Comparison of ENCODE assay signal across 13 cellular contexts in the genomic region with DNA sequence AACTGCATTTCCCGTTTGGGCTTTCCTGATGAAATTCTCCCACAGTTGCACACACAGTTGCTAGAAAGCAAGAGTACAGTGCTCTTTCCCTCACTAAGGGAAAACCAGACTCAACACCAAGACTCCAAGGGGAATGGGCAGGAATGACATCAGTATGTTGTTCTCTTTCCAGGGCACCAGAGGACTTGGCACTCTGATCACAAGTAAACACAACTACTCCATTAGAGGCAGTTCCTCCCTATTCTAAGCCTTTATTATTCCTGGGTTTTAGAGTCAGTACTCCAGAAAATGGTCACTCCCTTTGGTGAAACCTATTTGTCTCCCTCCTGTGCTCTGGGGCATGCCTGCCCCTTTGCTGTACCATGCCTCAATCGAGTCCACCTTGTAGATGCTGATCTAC. TPM values are rescaled to one million over a fixed set of nuclear protein-coding genes. Genes with fewer than 3 reads are reported as not detected.
DNase-seq lines count a peak whose midpoint lies in the region; ATAC-seq and TF ChIP-seq lines count a peak whose summit lies in the region.
"Had no signal": no experiment of that assay in that cellular context is flagged by ENCODE, and none has a peak within 500 bp of the region (broad histone marks: within the 10 kb centered on the region; RNA-seq: fewer than 3 reads in every experiment).

No MANE protein-coding gene starts in this region.

- TF ChIP-seq CTCF in progenitor cell of endocrine pancreas (IDR thresholded peaks at IDR 0.05; ENCODE audit: unreplicated experiment) (no peak), body of pancreas (IDR thresholded peaks at IDR 0.05) (no peak), adrenal gland (IDR thresholded peaks at IDR 0.05) (no peak)

- H3K27me3 Mint-ChIP-seq in progenitor cell of endocrine pancreas: no peaks in the 10 kb centered on the region
- H3K27me3 Mint-ChIP-seq: CD4-positive, alpha-beta memory T cell had no signal

- no peak overlapping the region for H2AFZ ChIP-seq in GM23248

- H3K4me1 ChIP-seq in GM23248 (ENCODE audit: insufficient read depth) (peaks cover 44% of the 10 kb centered on the region), adipocyte (ENCODE audit: control insufficient read depth, insufficient read depth, low read length) (peaks cover 36% of the 10 kb centered on the region), body of pancreas (peaks cover 22% of the 10 kb centered on the region), adrenal gland (replicated peaks in 1 of 2) (no peaks in the 10 kb centered on the region)
- H3K4me1 ChIP-seq: BLaER1 had no signal

- H3K27ac ChIP-seq in GM23248 (no peak overlapping the region), body of pancreas (no peak overlapping the region), adrenal gland (no peak overlapping the region)
- H3K27ac ChIP-seq: BLaER1 had no signal

- DNase-seq in GM23248 (peak; percentile 3), adipocyte (ENCODE audit: low read depth) (no peak), left colon (no peak), progenitor cell of endocrine pancreas (ENCODE audit: low spot score, unreplicated experiment) (no peak), body of pancreas (no peak), iPS-NIHi11 (ENCODE audit: low spot score) (no peak), adrenal gland (no peak)
- DNase-seq: 8988T; Calu3; CD4-positive, alpha-beta memory T cell had no signal

- peaks cover 50% of the 10 kb centered on the region for H3F3A ChIP-seq in GM23248 (ENCODE audit: insufficient read depth)

- H3K9me3 ChIP-seq in GM23248 (ENCODE audit: low read depth) (no peaks in the 10 kb centered on the region), adipocyte (ENCODE audit: control insufficient read depth, low read length) (no peaks in the 10 kb centered on the region), body of pancreas (no peaks in the 10 kb centered on the region), adrenal gland (replicated peaks in 1 of 3) (no peaks in the 10 kb centered on the region)
- H3K9me3 ChIP-seq: BLaER1, HAP-1 had no signal

- H3K27ac Mint-ChIP-seq in progenitor cell of endocrine pancreas: peak overlapping the region; percentile 39
- H3K27ac Mint-ChIP-seq: CD14-positive monocyte; CD4-positive, alpha-beta memory T cell had no signal

- H3K4me2 ChIP-seq in GM23248 (ENCODE audit: unreplicated experiment): no peak overlapping the region
- H3K4me2 ChIP-seq: BLaER1 had no signal

- H3K4me3 Mint-ChIP-seq in progenitor cell of endocrine pancreas (ENCODE audit: low read depth): no peak overlapping the region
- H3K4me3 Mint-ChIP-seq: CD14-positive monocyte; CD4-positive, alpha-beta memory T cell had no signal

- intact Hi-C loops in left colon (cut with DNase I, micrococcal nuclease) (no loop called here), body of pancreas (cut with DNase I) (no loop called here), adrenal gland (cut with DNase I) (no loop called here)

- in situ Hi-C loops in GM23248 (cut with MboI): no loop called here

- H3K36me3 Mint-ChIP-seq in progenitor cell of endocrine pancreas (ENCODE audit: insufficient read depth): peaks cover 10% of the 10 kb centered on the region
- H3K36me3 Mint-ChIP-seq: CD14-positive monocyte had no signal

- TF ChIP-seq POLR2A in body of pancreas (IDR thresholded peaks at IDR 0.05) (no peak), adrenal gland (IDR thresholded peaks at IDR 0.05) (no peak)

- H3K4me1 Mint-ChIP-seq in progenitor cell of endocrine pancreas (ENCODE audit: low read depth): peaks cover 6% of the 10 kb centered on the region

- peaks cover 82% of the 10 kb centered on the region for H3K79me2 ChIP-seq in GM23248 (ENCODE audit: insufficient read depth)

- H3K36me3 ChIP-seq in GM23248 (ENCODE audit: low read depth) (peaks cover 5% of the 10 kb centered on the region; the same call in 1 of the 2 replicates), adipocyte (ENCODE audit: control insufficient read depth, insufficient read depth, low read length, severe bottlenecking) (peaks cover 9% of the 10 kb centered on the region), body of pancreas (replicated peaks in 1 of 2; ENCODE audit: insufficient read depth in 1 of 2, low read depth in 2 of 2) (no peaks in the 10 kb centered on the region), adrenal gland (replicated peaks in 1 of 2) (peaks cover 0 to 4% of the 10 kb centered on the region in 2 donors)
- H3K36me3 ChIP-seq: BLaER1 had no signal

- H4K20me1 ChIP-seq in GM23248 (ENCODE audit: insufficient read depth): no peaks in the 10 kb centered on the region
- H4K20me1 ChIP-seq: BLaER1 had no signal

- no peaks in the 10 kb centered on the region for H3K27me3 ChIP-seq in GM23248 (replicated peaks; ENCODE audit: insufficient read depth)
- no peaks in the 10 kb centered on the region for H3K27me3 ChIP-seq in adipocyte (replicated peaks; ENCODE audit: control insufficient read depth, insufficient read depth, low read length)
- no peaks in the 10 kb centered on the region for H3K27me3 ChIP-seq in body of pancreas
- no peaks in the 10 kb centered on the region for H3K27me3 ChIP-seq in adrenal gland
- H3K27me3 ChIP-seq: BLaER1 had no signal

- H3K9me3 Mint-ChIP-seq in progenitor cell of endocrine pancreas (ENCODE audit: low read depth): no peaks in the 10 kb centered on the region
- H3K9me3 Mint-ChIP-seq: CD14-positive monocyte; CD4-positive, alpha-beta memory T cell had no signal

- no peak overlapping the region for H3K4me3 ChIP-seq in GM23248
- peak overlapping the region; percentile 36 for H3K4me3 ChIP-seq in adipocyte (ENCODE audit: low read length)
- H3K4me3 ChIP-seq in body of pancreas: no peak overlapping the region
- H3K4me3 ChIP-seq in adrenal gland: no peak overlapping the region
- H3K4me3 ChIP-seq: BLaER1, HAP-1 had no signal

- H3K9me2 ChIP-seq in GM23248 (ENCODE audit: insufficient read depth): no peaks in the 10 kb centered on the region

- WGBS in GM23248 (ENCODE audit: low coverage in 1 of 2, low lambda C conversion rate in 2 of 2, missing lambda C conversion rate in 2 of 2), 2 experiments: 64 to 65% methylated on average over 2 of the region's 2 CpGs
- WGBS in body of pancreas, 2 donors: 85 to 88% methylated on average over 2 of the region's 2 CpGs
- 77 to 88% (median 88%) methylated on average over 2 of the region's 2 CpGs for WGBS in adrenal gland, 4 donors

- H3K9ac ChIP-seq in GM23248: no peak overlapping the region
- H3K9ac ChIP-seq in adipocyte (ENCODE audit: low read length): no peak overlapping the region
- H3K9ac ChIP-seq: BLaER1 had no signal

- ATAC-seq in left colon (peak; percentile 11), body of pancreas (no peak)

RNA-seq across cellular contexts. Expression of a gene that starts 52.3 kb away (rescaled TPM):
- 46.5 and 54.9 TPM in 2 replicates for total RNA-seq in GM23248 (2014; rRNA removed; shearing (Covaris generic))
- polyA plus RNA-seq in GM23248 (2016; fragmentation: Nextera tagmentation; extraction: Ambion mirVana) (30.9 and 32.4 TPM in 2 replicates), adrenal gland (10 to 100 TPM; 46.2 to 78.1 (median 50.1) TPM)
- total RNA-seq in left colon (10 to 100 TPM; 52.7 to 53.4 TPM), progenitor cell of endocrine pancreas (93.2 and 93.4 TPM in 2 replicates), body of pancreas (10 to 100 TPM; 66.4 to 91.0 TPM), adrenal gland (100 to 1,000 TPM in 5 of 8 donors, 10 to 100 TPM in 3; 38.3 to 153 (median 108) TPM)
